In the genomic region with DNA sequence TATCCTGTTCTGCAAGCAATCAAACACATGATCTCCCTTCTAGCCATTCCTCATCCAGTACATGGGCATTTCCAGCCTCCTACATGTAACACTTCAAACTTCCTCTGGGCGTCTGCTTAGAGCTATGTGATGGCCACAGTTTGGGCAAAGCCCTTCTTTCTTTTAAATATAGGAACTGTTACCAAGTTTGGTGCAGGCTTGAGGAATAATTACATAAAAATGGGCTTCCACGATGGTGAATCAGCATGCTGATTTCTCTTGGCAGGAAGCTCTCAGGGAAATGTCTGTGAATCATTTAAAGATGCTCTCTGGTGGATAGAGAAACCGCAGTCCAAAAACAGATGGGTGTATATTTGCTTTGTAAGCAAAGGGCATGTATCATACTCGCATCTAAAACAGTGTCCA, we compare ENCODE assay signal across 14 cellular contexts.
A peak's percentile ranks its signal among the peaks of the same experiment; 100 is the strongest.
DNase-seq lines count a peak whose midpoint lies in the region; ATAC-seq, FAIRE-seq and TF ChIP-seq lines count a peak whose summit lies in the region.
"Had no signal": no experiment of that assay in that cellular context is flagged by ENCODE, and none has a peak within 500 bp of the region (broad histone marks: within the 10 kb centered on the region; RNA-seq: fewer than 3 reads in every experiment).

No MANE protein-coding gene starts in this region.

- H3K4me3 ChIP-seq in HUES48 (ENCODE audit: low read depth, low read length) = peak overlapping the region; percentile 14; the same call in 1 of the 2 replicates
- H3K4me3 ChIP-seq in astrocyte of the cerebellum (ENCODE audit: low read depth, low read length) = no peak overlapping the region
- no peak overlapping the region for H3K4me3 ChIP-seq in SJCRH30
- H3K4me3 ChIP-seq in HepG2 (replicated peaks in 1 of 3; ENCODE audit: insufficient read depth in 1 of 3, low read depth in 2 of 3, low read length in 3 of 3) = no peak overlapping the region
- H3K4me3 ChIP-seq: adrenal gland, transverse colon had no signal

- no peaks in the 10 kb centered on the region for H3K79me2 ChIP-seq in HepG2 (ENCODE audit: insufficient read depth, low read length)

- H3K4me1 ChIP-seq in HUES48 (ENCODE audit: control insufficient read depth, insufficient read depth, low read length) (peaks cover 33% of the 10 kb centered on the region), SJCRH30 (no peaks in the 10 kb centered on the region), HepG2 (ENCODE audit: insufficient read depth, low read length) (no peaks in the 10 kb centered on the region)
- H3K4me1 ChIP-seq: adrenal gland had no signal

- POLR2A ChIA-PET in HepG2 (lab: Yijun Ruan, JAX) = no interaction called here

- no peak overlapping the region for H2AFZ ChIP-seq in HepG2 (ENCODE audit: low read length)

- WGBS in HepG2 (ENCODE audit: low lambda C conversion rate) = 0% methylated on average over 4 of the region's 4 CpGs

- no TSS peak for BruUV-seq in HepG2 (replicated peaks; lab: Mats Ljungman, UMichigan)

- ATAC-seq in HG02981 (IDR thresholded peaks at IDR 0.05; ENCODE audit: unreplicated experiment) (no peak), HepG2 (no peak)
- ATAC-seq: activated CD4-positive, alpha-beta T cell treated with anti-CD3 and anti-CD28 coated beads for 36 hours had no signal

- no peak overlapping the region for H3K4me2 ChIP-seq in HepG2 (ENCODE audit: low read depth, low read length)

- H3K9me3 ChIP-seq in HUES48 (ENCODE audit: control insufficient read depth, insufficient read depth, low read length) (no peaks in the 10 kb centered on the region), SJCRH30 (replicated peaks) (no peaks in the 10 kb centered on the region), HepG2 (ENCODE audit: low read length) (no peaks in the 10 kb centered on the region)
- H3K9me3 ChIP-seq: adrenal gland, transverse colon had no signal

- H3K27ac ChIP-seq in HUES48 (ENCODE audit: low read depth, low read length) (peak overlapping the region; percentile 46), SJCRH30 (no peak overlapping the region), HepG2 (ENCODE audit: extremely low read length, insufficient read depth, low read length) (no peak overlapping the region)
- H3K27ac ChIP-seq: adrenal gland had no signal

- TF ChIP-seq EP300 in HepG2 (IDR thresholded peaks at IDR 0.05; ENCODE audit: low read depth in 2 of 2, low read length in 2 of 2) (no peak), HepG2 (CRISPR knock-in tag; IDR thresholded peaks at IDR 0.05; ENCODE audit: borderline replicate concordance) (no peak)

- intact Hi-C loops in HepG2 (cut with micrococcal nuclease; ENCODE audit: unreplicated experiment) = no loop called here

- H3K27me3 ChIP-seq in HUES48 (ENCODE audit: control insufficient read depth, insufficient read depth, low read length) = no peaks in the 10 kb centered on the region
- no peaks in the 10 kb centered on the region for H3K27me3 ChIP-seq in SJCRH30
- H3K27me3 ChIP-seq in HepG2 (ENCODE audit: control insufficient read depth in 1 of 2, insufficient read depth in 2 of 2, low read length in 2 of 2) = no peaks in the 10 kb centered on the region
- H3K27me3 ChIP-seq: adrenal gland, transverse colon had no signal

- CTCF ChIA-PET in HepG2 (lab: Yijun Ruan, JAX; ENCODE audit: low intra/inter-chr PET ratio, low total read pairs) = no interaction called here

- in situ Hi-C loops in astrocyte of the cerebellum (cut with HindIII; ENCODE audit: low sequenced_read_pairs) (no loop called here), HepG2 (cut with HindIII; ENCODE audit: extremely low pct_ligation_motif_present, low pct_unique_long_range_greater_than_20kb) (no loop called here)

- H4K20me1 ChIP-seq in HepG2 (ENCODE audit: insufficient read depth, low read length) = no peaks in the 10 kb centered on the region

- no peak for FAIRE-seq in HepG2 (lab: Jason Lieb, UNC)

- TF ChIP-seq RAD21 in HepG2 (CRISPR knock-in tag; IDR thresholded peaks at IDR 0.05) = no peak

- TF ChIP-seq POLR2A in HepG2 (IDR thresholded peaks at IDR 0.05; ENCODE audit: insufficient read depth in 1 of 2, low read depth in 2 of 2, low read length in 2 of 2) = no peak

- DNase-seq in AG09319 (ENCODE audit: extremely low read depth, low read depth) (peak; percentile 70), astrocyte of the cerebellum (ENCODE audit: low read depth) (peak; percentile 39), kidney glomerular epithelial cell (lab: John Stamatoyannopoulos, UW) (peak; percentile 44), SJCRH30 (no peak), HepG2 (ENCODE audit: low spot score) (no peak)
- no peak for DNase-seq in activated CD4-positive, alpha-beta T cell treated with anti-CD3 and anti-CD28 coated beads, Interleukin-2, amount 50 U/mL, for 4 hours
- DNase-seq: activated CD4-positive, alpha-beta T cell treated with anti-CD3 and anti-CD28 coated beads for 36 hours; adrenal gland; glutamatergic neuron; naive B cell; NK-92 treated with Interleukin-12 subunit alpha and Interleukin-12 subunit beta, amount 100 ng/mL, for 24 hours; transverse colon had no signal

- H3K9ac ChIP-seq in HUES48 (ENCODE audit: low read depth, low read length) (no peak overlapping the region), HepG2 (ENCODE audit: insufficient read depth, low read depth, low read length) (no peak overlapping the region)

- TF ChIP-seq CTCF in AG09319 (IDR thresholded peaks at IDR 0.05; ENCODE audit: low read depth, low read length) (peak; percentile 28), astrocyte of the cerebellum (IDR thresholded peaks at IDR 0.05; ENCODE audit: low read depth, low read length, missing control alignments) (no peak), HepG2 (CRISPR knock-in tag; IDR thresholded peaks at IDR 0.05) (no peak)

- H3K36me3 ChIP-seq in HUES48 (ENCODE audit: control insufficient read depth, insufficient read depth, low read length) = no peaks in the 10 kb centered on the region
- no peaks in the 10 kb centered on the region for H3K36me3 ChIP-seq in SJCRH30
- no peaks in the 10 kb centered on the region for H3K36me3 ChIP-seq in HepG2 (replicated peaks in 1 of 2; ENCODE audit: control insufficient read depth in 1 of 2, insufficient read depth in 2 of 2, low read length in 2 of 2)
- H3K36me3 ChIP-seq: adrenal gland, transverse colon had no signal

TF ChIP-seq in HepG2, 621 proteins besides CTCF, POLR2A, EP300 and RAD21 (continues in another document):
- TF ChIP-seq RFX5 (IDR thresholded peaks at IDR 0.05; ENCODE audit: low read depth, low read length) = no peak
- no peak for TF ChIP-seq IKZF4 (CRISPR knock-in tag; IDR thresholded peaks at IDR 0.05; ENCODE audit: borderline replicate concordance, low read depth, not compliant biosample characterization)
- no peak for TF ChIP-seq ZFP41 (CRISPR knock-in tag; IDR thresholded peaks at IDR 0.05; ENCODE audit: borderline replicate concordance)
- TF ChIP-seq, protein P1, sequence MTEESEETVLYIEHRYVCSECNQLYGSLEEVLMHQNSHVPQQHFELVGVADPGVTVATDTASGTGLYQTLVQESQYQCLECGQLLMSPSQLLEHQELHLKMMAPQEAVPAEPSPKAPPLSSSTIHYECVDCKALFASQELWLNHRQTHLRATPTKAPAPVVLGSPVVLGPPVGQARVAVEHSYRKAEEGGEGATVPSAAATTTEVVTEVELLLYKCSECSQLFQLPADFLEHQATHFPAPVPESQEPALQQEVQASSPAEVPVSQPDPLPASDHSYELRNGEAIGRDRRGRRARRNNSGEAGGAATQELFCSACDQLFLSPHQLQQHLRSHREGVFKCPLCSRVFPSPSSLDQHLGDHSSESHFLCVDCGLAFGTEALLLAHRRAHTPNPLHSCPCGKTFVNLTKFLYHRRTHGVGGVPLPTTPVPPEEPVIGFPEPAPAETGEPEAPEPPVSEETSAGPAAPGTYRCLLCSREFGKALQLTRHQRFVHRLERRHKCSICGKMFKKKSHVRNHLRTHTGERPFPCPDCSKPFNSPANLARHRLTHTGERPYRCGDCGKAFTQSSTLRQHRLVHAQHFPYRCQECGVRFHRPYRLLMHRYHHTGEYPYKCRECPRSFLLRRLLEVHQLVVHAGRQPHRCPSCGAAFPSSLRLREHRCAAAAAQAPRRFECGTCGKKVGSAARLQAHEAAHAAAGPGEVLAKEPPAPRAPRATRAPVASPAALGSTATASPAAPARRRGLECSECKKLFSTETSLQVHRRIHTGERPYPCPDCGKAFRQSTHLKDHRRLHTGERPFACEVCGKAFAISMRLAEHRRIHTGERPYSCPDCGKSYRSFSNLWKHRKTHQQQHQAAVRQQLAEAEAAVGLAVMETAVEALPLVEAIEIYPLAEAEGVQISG (CRISPR knock-in tag; IDR thresholded peaks at IDR 0.05) = no peak
- TF ChIP-seq, protein P2, sequence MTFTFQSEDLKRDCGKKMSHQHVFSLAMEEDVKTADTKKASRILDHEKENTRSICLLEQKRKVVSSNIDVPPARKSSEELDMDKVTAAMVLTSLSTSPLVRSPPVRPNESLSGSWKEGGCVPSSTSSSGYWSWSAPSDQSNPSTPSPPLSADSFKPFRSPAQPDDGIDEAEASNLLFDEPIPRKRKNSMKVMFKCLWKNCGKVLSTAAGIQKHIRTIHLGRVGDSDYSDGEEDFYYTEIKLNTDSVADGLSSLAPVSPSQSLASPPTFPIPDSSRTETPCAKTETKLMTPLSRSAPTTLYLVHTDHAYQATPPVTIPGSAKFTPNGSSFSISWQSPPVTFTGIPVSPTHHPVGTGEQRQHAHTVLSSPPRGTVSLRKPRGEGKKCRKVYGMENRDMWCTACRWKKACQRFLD (CRISPR knock-in tag; IDR thresholded peaks at IDR 0.05; ENCODE audit: borderline replicate concordance) = no peak
- no peak for TF ChIP-seq GATAD2A (CRISPR knock-in tag; IDR thresholded peaks at IDR 0.05)
- TF ChIP-seq MATR3 (CRISPR knock-in tag; IDR thresholded peaks at IDR 0.05) = no peak
- no peak for TF ChIP-seq ZBTB7B (CRISPR knock-in tag; IDR thresholded peaks at IDR 0.05)
- TF ChIP-seq CHD2 (IDR thresholded peaks at IDR 0.05; ENCODE audit: low read depth, low read length) = no peak
- TF ChIP-seq SMARCC2 (IDR thresholded peaks at IDR 0.05) = no peak
- TF ChIP-seq, protein P3, sequence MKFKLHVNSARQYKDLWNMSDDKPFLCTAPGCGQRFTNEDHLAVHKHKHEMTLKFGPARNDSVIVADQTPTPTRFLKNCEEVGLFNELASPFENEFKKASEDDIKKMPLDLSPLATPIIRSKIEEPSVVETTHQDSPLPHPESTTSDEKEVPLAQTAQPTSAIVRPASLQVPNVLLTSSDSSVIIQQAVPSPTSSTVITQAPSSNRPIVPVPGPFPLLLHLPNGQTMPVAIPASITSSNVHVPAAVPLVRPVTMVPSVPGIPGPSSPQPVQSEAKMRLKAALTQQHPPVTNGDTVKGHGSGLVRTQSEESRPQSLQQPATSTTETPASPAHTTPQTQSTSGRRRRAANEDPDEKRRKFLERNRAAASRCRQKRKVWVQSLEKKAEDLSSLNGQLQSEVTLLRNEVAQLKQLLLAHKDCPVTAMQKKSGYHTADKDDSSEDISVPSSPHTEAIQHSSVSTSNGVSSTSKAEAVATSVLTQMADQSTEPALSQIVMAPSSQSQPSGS (CRISPR knock-in tag; IDR thresholded peaks at IDR 0.05) = no peak
- TF ChIP-seq GABPB1 (CRISPR knock-in tag; IDR thresholded peaks at IDR 0.05) = no peak

Comparison
In these comparisons a context has a peak if more than half of its experiments do, and no peak if none do; other contexts are left out.
1. DNase-seq: peak in AG09319 (single experiment), astrocyte of the cerebellum (single experiment) and kidney glomerular epithelial cell (single experiment); none in SJCRH30 (0 of 2), activated CD4-positive, alpha-beta T cell treated with anti-CD3 and anti-CD28 coated beads, Interleukin-2, amount 50 U/mL, for 4 hours (0 of 2) and HepG2 (single experiment).